Comparison of ENCODE assay signal across 25 cellular contexts in the genomic region with DNA sequence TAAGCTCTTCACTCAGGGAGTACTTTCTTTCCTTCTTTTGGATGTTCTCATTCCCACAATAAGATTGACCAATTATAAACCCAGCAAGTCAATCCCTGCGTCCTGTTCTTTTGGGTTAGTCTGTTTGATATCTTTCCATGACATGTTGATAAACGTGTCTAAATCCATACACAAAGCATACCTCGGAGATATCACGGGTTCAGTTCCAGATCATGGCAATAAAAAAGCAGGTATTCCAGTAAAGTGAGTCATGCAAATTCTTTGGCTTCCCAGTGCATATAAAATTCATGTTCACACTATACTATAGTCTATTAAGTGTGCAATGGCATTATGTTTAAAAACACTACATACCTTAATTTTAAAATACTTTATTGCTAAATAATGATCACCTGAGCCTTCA.
"Had no signal": no experiment of that assay in that cellular context is flagged by ENCODE, and none has a peak within 500 bp of the region (broad histone marks: within the 10 kb centered on the region; RNA-seq: fewer than 3 reads in every experiment).

No MANE protein-coding gene starts in this region.

- H3K36me3 ChIP-seq: colonic mucosa, pancreas, prostate gland, right atrium auricular region, suprapubic skin, uterus had no signal

- H3K4me1 ChIP-seq: colonic mucosa, heart left ventricle, pancreas, prostate gland, right atrium auricular region, stomach, suprapubic skin, tibial artery, uterus had no signal

- H3K27ac ChIP-seq: colonic mucosa, pancreas, prostate gland, right atrium auricular region, stomach, suprapubic skin, tibial artery, uterus had no signal

- H3K4me3 ChIP-seq: colonic mucosa, heart left ventricle, pancreas, prostate gland, right atrium auricular region, stomach, suprapubic skin, tibial artery, uterus had no signal

- H3K27me3 ChIP-seq: colonic mucosa, heart left ventricle, pancreas, right atrium auricular region, stomach, suprapubic skin, tibial artery, uterus had no signal

- H3K9me3 ChIP-seq: colonic mucosa, pancreas, prostate gland, right atrium auricular region, stomach, suprapubic skin, uterus had no signal

- ATAC-seq: activated CD4-positive, alpha-beta T cell treated with anti-CD3 and anti-CD28 coated beads for 36 hours; activated CD8-positive, alpha-beta memory T cell treated with anti-CD3 and anti-CD28 coated beads, Interleukin-2, amount 10 ng/mL, durations not matched to agents 7 days and 5 days; activated CD8-positive, alpha-beta T cell treated with anti-CD3 and anti-CD28 coated beads, Interleukin-2, amount 10 ng/mL, durations not matched to agents 7 days and 5 days; activated naive CD4-positive, alpha-beta T cell treated with anti-CD3 and anti-CD28 coated beads, Interleukin-2, amount 50 U/mL, for 72 hours; heart left ventricle; naive thymus-derived CD8-positive, alpha-beta T cell; pancreas; stimulated activated naive B cell treated with anti-CD40 and anti-IgM and Interleukin-4, amounts not matched to agents 10 μg/mL and 1 μg/mL and 100 μg/mL, for 72 hours had no signal

- DNase-seq: activated CD4-positive, alpha-beta T cell treated with anti-CD3 and anti-CD28 coated beads for 36 hours; activated CD4-positive, CD25-positive, alpha-beta regulatory T cell; activated CD8-positive, alpha-beta memory T cell treated with anti-CD3 and anti-CD28 coated beads, Interleukin-2, amount 10 ng/mL, durations not matched to agents 7 days and 5 days; activated CD8-positive, alpha-beta T cell treated with anti-CD3 and anti-CD28 coated beads, Interleukin-2, amount 10 ng/mL, durations not matched to agents 7 days and 5 days; activated T-cell treated with anti-CD3 and anti-CD28 coated beads, Interleukin-2, amount 50 U/mL, for 48 hours; anterior cingulate cortex; colonic mucosa; effector CD8-positive, alpha-beta T cell; erythroblast; foreskin fibroblast; heart left ventricle; naive thymus-derived CD8-positive, alpha-beta T cell; nucleus accumbens; pancreas; stimulated activated CD4-positive, alpha-beta T cell treated with anti-CD3 and anti-CD28 coated beads, Interleukin-15, amount 100 ng/mL, for 24 hours; stimulated activated CD4-positive, alpha-beta T cell treated with anti-CD3 and anti-CD28 coated beads, Interleukin-2, amount 100 ng/mL, for 24 hours; stimulated activated naive B cell treated with anti-CD40 and anti-IgM and Interleukin-4, amounts not matched to agents 10 μg/mL and 1 μg/mL and 100 μg/mL, for 72 hours; stomach; T-helper 1 cell; tibial artery; uterus had no signal

- FAIRE-seq: pancreas had no signal
